10 cellular contexts compared by ENCODE assay signal in genomic region chr4:99300934-99301333, GRCh38. TPM values are rescaled to one million over a fixed set of nuclear protein-coding genes. Genes with fewer than 3 reads are reported as not detected.
A peak's percentile ranks its signal among the peaks of the same experiment; 100 is the strongest.
DNase-seq lines count a peak whose midpoint lies in the region; ATAC-seq and TF ChIP-seq lines count a peak whose summit lies in the region.
"Had no signal": no experiment of that assay in that cellular context is flagged by ENCODE, and none has a peak within 500 bp of the region (broad histone marks: within the 10 kb centered on the region; RNA-seq: fewer than 3 reads in every experiment).

No MANE protein-coding gene starts in this region.

- no peak for ATAC-seq in GM18520 (IDR thresholded peaks at IDR 0.05; ENCODE audit: unreplicated experiment)
- ATAC-seq: HCT116 had no signal

- no peak overlapping the region for H3K4me3 ChIP-seq in AG09309 (ENCODE audit: control insufficient read depth, low read depth, low read length)

- DNase-seq in AG09309 (ENCODE audit: low read depth) (peak; percentile 89), NCI-H345 (lab: John Stamatoyannopoulos, UW) (peak; percentile 52), epithelial cell of prostate (ENCODE audit: low read depth, low spot score) (peak; percentile 27), mucosa of gallbladder (ENCODE audit: low spot score) (peak; percentile 90), KBM-7 (no peak), T-helper 2 cell (no peak), NCI-H1694 (lab: John Stamatoyannopoulos, UW) (no peak)

- TF ChIP-seq CTCF in AG09309 (IDR thresholded peaks at IDR 0.05; ENCODE audit: control insufficient read depth, insufficient read depth, low read depth, low read length, missing control alignments), result no peak

- no peak overlapping the region for H3K27ac ChIP-seq in epithelial cell of prostate

- in situ Hi-C loops in KBM-7 (cut with MboI; ENCODE audit: low pct_unique_long_range_greater_than_20kb, low sequenced_read_pairs), result no loop called here

RNA-seq across cellular contexts. Expression of gene ADH1A, which starts 10.1 kb away (rescaled TPM):
- 5.4 TPM for total RNA-seq in mucosa of gallbladder
- total RNA-seq: temporal lobe had no signal

RNA-seq across cellular contexts. Expression of gene ADH1B, which starts 20.3 kb away (rescaled TPM):
- total RNA-seq in mucosa of gallbladder, result 144 TPM

RNA-seq across cellular contexts. Expression of gene ADH1C, which starts 51.6 kb away (rescaled TPM):
- 41.6 TPM for total RNA-seq in mucosa of gallbladder

Comparison
In these comparisons a context has a peak if more than half of its experiments do, and no peak if none do; other contexts are left out.
1. DNase-seq: peak in AG09309 (single experiment), NCI-H345 (single experiment), epithelial cell of prostate (single experiment) and mucosa of gallbladder (single experiment); none in KBM-7 (single experiment), T-helper 2 cell (0 of 5) and NCI-H1694 (single experiment).